8 cellular contexts compared by ENCODE assay signal in genomic region chr10:86585037-86585725, GRCh38.
A peak's percentile ranks its signal among the peaks of the same experiment; 100 is the strongest.
DNase-seq lines count a peak whose midpoint lies in the region; ATAC-seq and TF ChIP-seq lines count a peak whose summit lies in the region.

No MANE protein-coding gene starts in this region.

- no peaks in the 10 kb centered on the region for H3K27me3 ChIP-seq in layer of hippocampus (ENCODE audit: control insufficient read depth, insufficient read depth, low read length)

- TF ChIP-seq CTCF in AG09309 (IDR thresholded peaks at IDR 0.05; ENCODE audit: control insufficient read depth, insufficient read depth, low read depth, low read length, missing control alignments) (peak; percentile 98), cardiac fibroblast (IDR thresholded peaks at IDR 0.05; ENCODE audit: low read depth, low read length) (peak; percentile 92)

- peak overlapping the region; percentile 72 for H3K27ac ChIP-seq in layer of hippocampus (ENCODE audit: low read depth, low read length)

- DNase-seq in AG09309 (ENCODE audit: low read depth), result no peak
- DNase-seq in NCI-H2107 treated with DMSO at 0.1 percent for 48 hours (lab: John Stamatoyannopoulos, UW; ENCODE audit: unreplicated experiment), result peak; percentile 58
- peak; percentile 31 to 59 (median 52) for DNase-seq in activated CD4-positive, CD25-positive, alpha-beta regulatory T cell (lab: John Stamatoyannopoulos, UW)
- peak; percentile 70 to 72 for DNase-seq in cardiac fibroblast (ENCODE audit: low read depth in 2 of 2)
- DNase-seq in stimulated activated CD4-positive, alpha-beta T cell treated with anti-CD3 and anti-CD28 coated beads, Interleukin-2, amount 100 ng/mL, for 4 hours (ENCODE audit: low read depth), result peak; percentile 55

- ATAC-seq in GM18858 (IDR thresholded peaks at IDR 0.05; ENCODE audit: unreplicated experiment), result peak; percentile 82
- ATAC-seq in HG03045 (IDR thresholded peaks at IDR 0.05; ENCODE audit: unreplicated experiment), result peak; percentile 90

- no peak overlapping the region for H3K4me3 ChIP-seq in AG09309 (ENCODE audit: control insufficient read depth, low read depth, low read length)
- no peak overlapping the region for H3K4me3 ChIP-seq in cardiac fibroblast (replicated peaks in 1 of 2; ENCODE audit: low read depth in 2 of 2, low read length in 2 of 2)
